Comparison of ENCODE assay signal across 25 cellular contexts in the genomic region with DNA sequence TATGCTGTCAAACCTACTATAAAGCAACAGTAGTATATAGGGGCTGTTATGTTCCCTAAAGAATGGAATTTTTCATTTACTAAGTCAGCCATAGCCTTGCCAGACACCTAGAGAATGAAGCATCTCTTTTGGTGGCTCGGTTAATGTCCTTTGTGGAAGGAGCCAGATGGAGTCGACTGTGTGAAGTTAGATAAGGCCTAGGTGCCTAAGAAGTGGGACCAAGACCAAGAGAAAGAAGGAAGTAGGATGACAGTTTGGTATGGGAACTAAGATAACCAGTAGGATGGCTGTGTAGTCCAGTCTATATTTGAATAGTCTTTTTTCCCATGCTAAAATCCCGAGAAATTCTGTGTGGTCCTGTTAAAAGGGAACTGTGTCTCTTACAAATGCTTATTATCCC.
"Had no signal": no experiment of that assay in that cellular context is flagged by ENCODE, and none has a peak within 500 bp of the region (broad histone marks: within the 10 kb centered on the region; RNA-seq: fewer than 3 reads in every experiment).

No MANE protein-coding gene starts in this region.

- ATAC-seq: left lobe of liver; lower lobe of right lung; stimulated activated memory B cell treated with anti-CD40 and anti-IgM and Interleukin-4, amounts not matched to agents 10 μg/mL and 1 μg/mL and 100 μg/mL, for 72 hours had no signal

- H3K4me1 ChIP-seq: uterus had no signal

- H3K27ac Mint-ChIP-seq: activated CD4-positive, alpha-beta memory T cell treated with anti-CD3 and anti-CD28 coated beads for 36 hours; activated naive CD8-positive, alpha-beta T cell treated with anti-CD3 and anti-CD28 coated beads for 36 hours; dendritic cell treated with granulocyte-macrophage colony-stimulating factor and Interleukin-4, amounts not matched to agents 40 ng/mL and 50 ng/mL, for 4 days; immature natural killer cell; stimulated activated memory B cell treated with anti-CD40 and anti-IgM and Interleukin-4, amounts not matched to agents 10 μg/mL and 1 μg/mL and 100 μg/mL, for 72 hours; T-helper 2 cell treated with Interferon-gamma antibody and Interleukin-4, amounts not matched to agents 5 μg/mL and 100 μg/mL, for 36 hours had no signal

- H3K9me3 ChIP-seq: lower lobe of right lung, stomach, suprapubic skin, uterus had no signal

- H3K9me3 Mint-ChIP-seq: activated CD4-positive, alpha-beta memory T cell treated with anti-CD3 and anti-CD28 coated beads for 36 hours; activated naive CD8-positive, alpha-beta T cell treated with anti-CD3 and anti-CD28 coated beads for 36 hours; dendritic cell treated with granulocyte-macrophage colony-stimulating factor and Interleukin-4, amounts not matched to agents 40 ng/mL and 50 ng/mL, for 4 days; immature natural killer cell; naive B cell; neural crest cell; stimulated activated memory B cell treated with anti-CD40 and anti-IgM and Interleukin-4, amounts not matched to agents 10 μg/mL and 1 μg/mL and 100 μg/mL, for 72 hours; T-helper 2 cell treated with Interferon-gamma antibody and Interleukin-4, amounts not matched to agents 5 μg/mL and 100 μg/mL, for 36 hours had no signal

- FAIRE-seq: TTC549 had no signal

- H3K27ac ChIP-seq: lower lobe of right lung, suprapubic skin had no signal

- H3K27me3 Mint-ChIP-seq: activated CD4-positive, alpha-beta memory T cell treated with anti-CD3 and anti-CD28 coated beads for 36 hours; activated naive CD8-positive, alpha-beta T cell treated with anti-CD3 and anti-CD28 coated beads for 36 hours; dendritic cell treated with granulocyte-macrophage colony-stimulating factor and Interleukin-4, amounts not matched to agents 40 ng/mL and 50 ng/mL, for 4 days; naive B cell; stimulated activated memory B cell treated with anti-CD40 and anti-IgM and Interleukin-4, amounts not matched to agents 10 μg/mL and 1 μg/mL and 100 μg/mL, for 72 hours had no signal

- DNase-seq: activated CD4-positive, alpha-beta memory T cell treated with anti-CD3 and anti-CD28 coated beads for 36 hours; activated CD4-positive, alpha-beta T cell treated with anti-CD3 and anti-CD28 coated beads for 4 hours; activated CD4-positive, CD25-positive, alpha-beta regulatory T cell; activated naive CD4-positive, alpha-beta T cell treated with Interleukin-2 at 50 U/mL for 16 hours; activated naive CD8-positive, alpha-beta T cell treated with anti-CD3 and anti-CD28 coated beads for 36 hours; activated T-cell treated with anti-CD3 and anti-CD28 coated beads, Interleukin-2, amount 50 U/mL, for 48 hours; effector CD8-positive, alpha-beta T cell; erythroblast; immature natural killer cell; lower lobe of right lung; mesendoderm; naive B cell; occipital lobe; stimulated activated CD4-positive, alpha-beta T cell treated with anti-CD3 and anti-CD28 coated beads, Interleukin-15, amount 100 ng/mL, for 24 hours; stomach; trophoblast cell; uterus had no signal

- H3K4me3 ChIP-seq: lower lobe of right lung, smooth muscle cell, stomach, suprapubic skin, uterus had no signal

- H3K27me3 ChIP-seq: stomach, suprapubic skin, uterus had no signal

- H3K36me3 Mint-ChIP-seq: activated CD4-positive, alpha-beta memory T cell treated with anti-CD3 and anti-CD28 coated beads for 36 hours; activated naive CD8-positive, alpha-beta T cell treated with anti-CD3 and anti-CD28 coated beads for 36 hours; immature natural killer cell; naive B cell; stimulated activated memory B cell treated with anti-CD40 and anti-IgM and Interleukin-4, amounts not matched to agents 10 μg/mL and 1 μg/mL and 100 μg/mL, for 72 hours had no signal

- H3K36me3 ChIP-seq: lower lobe of right lung, stomach, suprapubic skin, uterus had no signal

- H3K4me1 Mint-ChIP-seq: immature natural killer cell; neural crest cell; stimulated activated memory B cell treated with anti-CD40 and anti-IgM and Interleukin-4, amounts not matched to agents 10 μg/mL and 1 μg/mL and 100 μg/mL, for 72 hours had no signal

- H3K4me3 Mint-ChIP-seq: activated CD4-positive, alpha-beta memory T cell treated with anti-CD3 and anti-CD28 coated beads for 36 hours; activated naive CD8-positive, alpha-beta T cell treated with anti-CD3 and anti-CD28 coated beads for 36 hours; dendritic cell treated with granulocyte-macrophage colony-stimulating factor and Interleukin-4, amounts not matched to agents 40 ng/mL and 50 ng/mL, for 4 days; immature natural killer cell; naive B cell; neural crest cell; stimulated activated memory B cell treated with anti-CD40 and anti-IgM and Interleukin-4, amounts not matched to agents 10 μg/mL and 1 μg/mL and 100 μg/mL, for 72 hours; T-helper 2 cell treated with Interferon-gamma antibody and Interleukin-4, amounts not matched to agents 5 μg/mL and 100 μg/mL, for 36 hours had no signal
